ENCODE assay signal across 8 cellular contexts in genomic region chr19:46697142-46697960, GRCh38. TPM values are rescaled to one million over a fixed set of nuclear protein-coding genes. Genes with fewer than 3 reads are reported as not detected.
DNase-seq lines count a peak whose midpoint lies in the region; ATAC-seq and TF ChIP-seq lines count a peak whose summit lies in the region.

No MANE protein-coding gene starts in this region.

- DNase-seq in GM10248 (ENCODE audit: extremely low spot score) = peak; percentile 35
- peak; percentile 27 to 36 for DNase-seq in SJCRH30
- DNase-seq in fibroblast of pulmonary artery (ENCODE audit: low read depth) = peak; percentile 53
- DNase-seq in NCI-H1092 treated with DMSO at 0.1 percent for 48 hours (lab: John Stamatoyannopoulos, UW) = no peak
- DNase-seq in kidney glomerular epithelial cell (lab: John Stamatoyannopoulos, UW) = no peak

- H3K27ac Mint-ChIP-seq in nephron = peak overlapping the region in 1 of 3 experiments; percentile 29

- H3K4me3 ChIP-seq in SJCRH30 (no peak overlapping the region), fibroblast of pulmonary artery (replicated peaks; ENCODE audit: low read depth, low read length) (no peak overlapping the region)

- CTCF ChIA-PET in GM10248 (lab: Yijun Ruan, JAX) = interaction anchor here (1.1 to 5.6 kb wide), 4 partner anchors 7 to 60 kb away, joined by 3 to 39 read pairs (median 4); no protein-coding TSS in a partner anchor

- peak overlapping the region in 2 of 3 experiments; percentile 59 to 74 for H3K4me3 Mint-ChIP-seq in nephron

- H3K9me3 ChIP-seq in SJCRH30 (replicated peaks) = no peaks in the 10 kb centered on the region

- no peaks in the 10 kb centered on the region for H3K4me1 ChIP-seq in SJCRH30

- no peaks in the 10 kb centered on the region for H3K27me3 ChIP-seq in SJCRH30

- no peak for ATAC-seq in GM19397 (IDR thresholded peaks at IDR 0.05; ENCODE audit: unreplicated experiment)
- ATAC-seq in GM19023 (IDR thresholded peaks at IDR 0.05; ENCODE audit: unreplicated experiment) = no peak

- no peaks in the 10 kb centered on the region for H3K4me1 Mint-ChIP-seq in nephron

- H3K36me3 ChIP-seq in SJCRH30 = peaks cover 45% of the 10 kb centered on the region

- H3K36me3 Mint-ChIP-seq in nephron (ENCODE audit: low read depth) = peaks cover 78% of the 10 kb centered on the region

- TF ChIP-seq CTCF in GM10248 (IDR thresholded peaks at IDR 0.05; ENCODE audit: control extremely low read depth, extremely low read depth, low read depth, missing control alignments) (no peak), fibroblast of pulmonary artery (IDR thresholded peaks at IDR 0.05; ENCODE audit: low read length, missing control alignments) (no peak), nephron (IDR thresholded peaks at IDR 0.05; ENCODE audit: unreplicated experiment in 3 of 3) (no peak)

- no peaks in the 10 kb centered on the region for H3K27me3 Mint-ChIP-seq in nephron (ENCODE audit: low read depth)

- H3K9me3 Mint-ChIP-seq in nephron = no peaks in the 10 kb centered on the region

- no peak overlapping the region for H3K27ac ChIP-seq in SJCRH30

- POLR2A ChIA-PET in GM10248 (lab: Yijun Ruan, JAX) = no interaction called here

RNA-seq across cellular contexts. Expression of gene PRKD2, which starts 19.6 kb away (rescaled TPM):
- total RNA-seq in SJCRH30 (2014; rRNA removed; shearing (Covaris generic)) = 7.7 and 7.8 TPM in 2 replicates

RNA-seq across cellular contexts. Expression of gene DACT3, which starts 36.4 kb away (rescaled TPM):
- 2.6 and 2.7 TPM in 2 replicates for total RNA-seq in SJCRH30 (2014; rRNA removed; shearing (Covaris generic))

RNA-seq across cellular contexts. Expression of gene FKRP, which starts 48.5 kb away (rescaled TPM):
- 15.6 and 17.8 TPM in 2 replicates for total RNA-seq in SJCRH30 (2014; rRNA removed; shearing (Covaris generic))

RNA-seq across cellular contexts. Expression of gene STRN4, which starts 48.9 kb away (rescaled TPM):
- total RNA-seq in SJCRH30 (2014; rRNA removed; shearing (Covaris generic)) = 75.3 and 80.6 TPM in 2 replicates

Comparison
In these comparisons a context has a peak if more than half of its experiments do, and no peak if none do; other contexts are left out.
1. DNase-seq: peak in GM10248 (single experiment), SJCRH30 (2 of 2) and fibroblast of pulmonary artery (single experiment); none in NCI-H1092 treated with DMSO at 0.1 percent for 48 hours (single experiment) and kidney glomerular epithelial cell (single experiment).